Comparison of ENCODE assay signal across 15 cellular contexts in the genomic region with DNA sequence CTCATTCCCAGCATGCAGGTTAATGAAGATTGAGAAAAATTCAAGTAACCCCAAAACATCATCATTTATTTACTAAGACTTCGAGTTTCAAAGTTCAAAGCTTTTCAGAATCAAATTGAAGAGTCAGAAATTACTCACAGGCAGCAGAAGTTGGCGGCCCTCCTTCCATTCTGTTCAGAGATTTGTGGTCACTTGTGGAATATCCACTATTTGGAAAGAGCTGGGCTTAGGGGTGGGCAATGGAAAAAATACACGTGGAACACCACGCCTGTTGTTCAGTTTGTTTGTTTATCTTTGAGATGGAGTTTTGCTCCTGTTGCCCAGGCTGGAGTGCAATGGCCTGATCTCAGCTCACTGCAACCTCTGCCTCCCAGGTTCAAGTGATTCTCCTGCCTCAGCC.
DNase-seq lines count a peak whose midpoint lies in the region; ATAC-seq and TF ChIP-seq lines count a peak whose summit lies in the region.
"Had no signal": no experiment of that assay in that cellular context is flagged by ENCODE, and none has a peak within 500 bp of the region (broad histone marks: within the 10 kb centered on the region; RNA-seq: fewer than 3 reads in every experiment).

No MANE protein-coding gene starts in this region.

- TF ChIP-seq CTCF in heart left ventricle (IDR thresholded peaks at IDR 0.05) (no peak), upper lobe of left lung (IDR thresholded peaks at IDR 0.05) (no peak)

- H3K9me3 ChIP-seq in heart left ventricle, result no peaks in the 10 kb centered on the region
- no peaks in the 10 kb centered on the region for H3K9me3 ChIP-seq in mesenchymal stem cell (ENCODE audit: control insufficient read depth, low read length)
- no peaks in the 10 kb centered on the region for H3K9me3 ChIP-seq in upper lobe of left lung
- H3K9me3 ChIP-seq: BLaER1 had no signal

- H4K8ac ChIP-seq in mesenchymal stem cell (ENCODE audit: low read length), result no peak overlapping the region

- H3K4me1 ChIP-seq in heart left ventricle (peaks cover 0 to 68% (median 48%) of the 10 kb centered on the region in 12 donors), mesenchymal stem cell (ENCODE audit: control insufficient read depth, insufficient read depth, low read depth, low read length) (peaks cover 11% of the 10 kb centered on the region), upper lobe of left lung (peaks cover 28 to 60% (median 52%) of the 10 kb centered on the region in 4 donors)

- H3K14ac ChIP-seq in mesenchymal stem cell (ENCODE audit: low read length in 2 of 2), result no peak overlapping the region

- H2BK120ac ChIP-seq in mesenchymal stem cell (ENCODE audit: low read depth, low read length), result no peak overlapping the region

- no peak overlapping the region for H3K4me2 ChIP-seq in mesenchymal stem cell (ENCODE audit: low read length, poor library complexity, severe bottlenecking)
- H3K4me2 ChIP-seq: BLaER1, GM23338 had no signal

- peaks cover 24% of the 10 kb centered on the region for H3K79me1 ChIP-seq in mesenchymal stem cell (replicated peaks; ENCODE audit: low read length, poor library complexity, severe bottlenecking)

- intact Hi-C loops in heart left ventricle (cut with DNase I), result loop anchor here in 3 of 10 donors (5.0 to 10.0 kb wide), 4 partner anchors 69 to 89 kb away; no protein-coding TSS in a partner anchor
- intact Hi-C loops in left cardiac atrium (cut with DNase I), result no loop called here

- no peak for ATAC-seq in heart left ventricle
- no peak for ATAC-seq in left cardiac atrium
- ATAC-seq in upper lobe of left lung (ENCODE audit: low FRiP score in 2 of 2), result no peak
- ATAC-seq in HG02938 (IDR thresholded peaks at IDR 0.05; ENCODE audit: unreplicated experiment), result no peak
- ATAC-seq: GM23338 had no signal

- H2BK12ac ChIP-seq in mesenchymal stem cell (ENCODE audit: low read length in 2 of 2), result no peak overlapping the region

- no peak overlapping the region for H2BK15ac ChIP-seq in mesenchymal stem cell (ENCODE audit: low read depth, poor library complexity, severe bottlenecking)

- no peak overlapping the region for H3K23ac ChIP-seq in mesenchymal stem cell (ENCODE audit: low read length in 2 of 2)

- H3K27me3 ChIP-seq in heart left ventricle (no peaks in the 10 kb centered on the region), mesenchymal stem cell (ENCODE audit: control insufficient read depth in 1 of 2, insufficient read depth in 1 of 2, low read length in 2 of 2) (no peaks in the 10 kb centered on the region), upper lobe of left lung (no peaks in the 10 kb centered on the region)
- H3K27me3 ChIP-seq: BLaER1 had no signal

- no peak for DNase-seq in heart left ventricle
- DNase-seq in left cardiac atrium, result no peak
- DNase-seq in astrocyte of the hippocampus (ENCODE audit: low read depth, low spot score), result peak; percentile 25
- peak; percentile 66 for DNase-seq in mesenchymal stem cell
- no peak for DNase-seq in upper lobe of left lung
- DNase-seq in NCI-H446 (lab: John Stamatoyannopoulos, UW), result no peak
- DNase-seq: 8988T; AML-193; Calu3; CD4-positive, alpha-beta T cell; DMS 273 treated with DMSO at 0.1 percent for 48 hours; H9 had no signal

- no peak overlapping the region for H2BK5ac ChIP-seq in mesenchymal stem cell (ENCODE audit: low read depth, low read length, poor library complexity, severe bottlenecking)

- no peak overlapping the region for H4K91ac ChIP-seq in mesenchymal stem cell (ENCODE audit: low read length)

- no peak overlapping the region for H3K9ac ChIP-seq in mesenchymal stem cell (ENCODE audit: low read length)
- H3K9ac ChIP-seq: BLaER1 had no signal

- no peak overlapping the region for H3K18ac ChIP-seq in mesenchymal stem cell (ENCODE audit: low read depth in 1 of 2, low read length in 2 of 2)

- no peak overlapping the region for H3K4ac ChIP-seq in mesenchymal stem cell (ENCODE audit: low read depth in 1 of 2, low read length in 2 of 2)

- no peak for TF ChIP-seq EP300 in upper lobe of left lung (IDR thresholded peaks at IDR 0.05)

- WGBS in heart left ventricle, 4 donors, result 77 to 87% (median 84%) methylated on average over 4 of the region's 4 CpGs
- 88% methylated on average over 4 of the region's 4 CpGs for WGBS in mesenchymal stem cell
- WGBS in upper lobe of left lung, 2 donors, result 72 to 80% methylated on average over 4 of the region's 4 CpGs

- H3K27ac ChIP-seq in heart left ventricle, result peak overlapping the region in 7 of 12 donors; percentile 34 to 80 (median 60)
- H3K27ac ChIP-seq in mesenchymal stem cell (ENCODE audit: low read length, poor library complexity, severe bottlenecking), result no peak overlapping the region
- peak overlapping the region; percentile 61 to 84 (median 76) for H3K27ac ChIP-seq in upper lobe of left lung
- H3K27ac ChIP-seq: BLaER1 had no signal

- TF ChIP-seq POLR2A in heart left ventricle (IDR thresholded peaks at IDR 0.05), result no peak
- no peak for TF ChIP-seq POLR2A in upper lobe of left lung (IDR thresholded peaks at IDR 0.05)

- H3K36me3 ChIP-seq in heart left ventricle, result peaks cover 0 to 9% (median 0%) of the 10 kb centered on the region in 9 donors
- H3K36me3 ChIP-seq in mesenchymal stem cell (ENCODE audit: control insufficient read depth in 1 of 2, insufficient read depth in 2 of 2, low read depth in 1 of 2, low read length in 2 of 2), result peaks cover 0 to 9% of the 10 kb centered on the region in 2 experiments
- no peaks in the 10 kb centered on the region for H3K36me3 ChIP-seq in upper lobe of left lung
- H3K36me3 ChIP-seq: BLaER1 had no signal

- H3K4me3 ChIP-seq in heart left ventricle (no peak overlapping the region), mesenchymal stem cell (ENCODE audit: insufficient read depth in 1 of 2, low read depth in 1 of 2, low read length in 2 of 2) (no peak overlapping the region), upper lobe of left lung (no peak overlapping the region)
- H3K4me3 ChIP-seq: BLaER1, GM23338 had no signal

- H2AFZ ChIP-seq in mesenchymal stem cell (ENCODE audit: low read depth, low read length), result no peak overlapping the region
- H2AFZ ChIP-seq: GM23338 had no signal

- no peak overlapping the region for H2AK5ac ChIP-seq in mesenchymal stem cell (ENCODE audit: low read length, severe bottlenecking)

Comparison
In these comparisons a context has a peak if more than half of its experiments do, and no peak if none do; other contexts are left out.
1. DNase-seq: peak in astrocyte of the hippocampus (single experiment) and mesenchymal stem cell (single experiment); none in heart left ventricle (0 of 5), left cardiac atrium (single experiment), upper lobe of left lung (0 of 2) and NCI-H446 (0 of 2).